Comparison of ENCODE assay signal across 29 cellular contexts in the genomic region with DNA sequence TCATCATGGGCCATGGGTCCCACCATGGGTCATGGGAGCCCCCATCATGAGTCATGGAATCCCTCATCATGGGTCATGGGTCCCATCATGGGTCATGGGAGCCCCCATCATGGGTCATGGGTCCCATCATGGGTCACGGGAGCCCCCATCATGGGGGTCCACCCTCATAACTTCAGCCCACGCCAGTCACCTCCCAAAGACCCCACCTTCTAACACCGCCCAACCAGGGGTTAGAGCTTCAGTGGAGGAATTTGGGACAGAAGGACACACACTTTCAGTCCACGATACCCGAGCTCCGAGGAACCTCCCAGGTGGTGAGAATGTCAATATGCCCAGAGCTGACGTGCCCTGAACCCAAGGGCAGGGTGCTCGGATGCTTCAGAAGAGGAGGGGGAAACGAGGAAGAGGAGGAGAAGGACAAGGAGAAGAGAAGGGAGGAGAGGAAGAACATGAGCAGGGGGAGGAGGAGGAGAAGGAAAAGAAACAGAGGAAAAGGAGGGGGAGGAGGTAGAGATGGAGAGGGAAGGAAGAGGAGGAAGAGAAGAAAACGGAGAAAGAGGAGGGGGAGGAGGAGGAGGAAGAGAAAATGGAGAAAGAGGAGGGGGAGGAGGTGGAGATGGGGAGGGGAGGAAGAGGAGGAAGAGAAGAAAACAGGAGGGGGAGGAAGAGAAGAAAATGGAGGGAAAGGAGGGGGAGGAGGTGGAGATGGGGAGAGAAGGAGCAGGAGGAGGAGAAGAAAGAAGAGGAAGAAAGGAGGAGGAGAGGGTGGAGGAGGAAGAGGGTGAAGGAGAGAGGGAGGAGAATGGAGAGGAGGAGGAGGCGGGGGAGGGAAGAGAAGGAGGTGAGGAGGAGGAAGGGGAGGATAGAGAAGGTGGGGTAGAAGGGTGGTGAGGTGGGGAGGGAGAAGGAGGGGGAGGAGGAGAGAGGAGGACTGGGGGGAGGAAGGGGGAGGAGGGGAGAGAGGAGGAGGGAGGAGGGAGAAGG. TPM values are rescaled to one million over a fixed set of nuclear protein-coding genes. Genes with fewer than 3 reads are reported as not detected.
A peak's percentile ranks its signal among the peaks of the same experiment; 100 is the strongest.
DNase-seq lines count a peak whose midpoint lies in the region; ATAC-seq and TF ChIP-seq lines count a peak whose summit lies in the region.
"Had no signal": no experiment of that assay in that cellular context is flagged by ENCODE, and none has a peak within 500 bp of the region (broad histone marks: within the 10 kb centered on the region; RNA-seq: fewer than 3 reads in every experiment).

No MANE protein-coding gene starts in this region.

- intact Hi-C loops in posterior vena cava (cut with DNase I), result no loop called here

- H3K9me3 ChIP-seq in HAP-1, result no peaks in the 10 kb centered on the region
- H3K9me3 ChIP-seq: psoas muscle, thyroid gland had no signal

- H3K27ac Mint-ChIP-seq in T-helper 2 cell treated with Interferon-gamma antibody and Interleukin-4, amounts not matched to agents 5 μg/mL and 100 μg/mL, for 36 hours, result peak overlapping the region; percentile 69
- no peak overlapping the region for H3K27ac Mint-ChIP-seq in endothelial cell (ENCODE audit: unreplicated experiment)

- no peaks in the 10 kb centered on the region for H3K27me3 ChIP-seq in HAP-1 (ENCODE audit: low read depth)
- H3K27me3 ChIP-seq: adrenal gland, heart right ventricle, neutrophil, sigmoid colon, stomach, thyroid gland had no signal

- no peak overlapping the region for H3K4me3 Mint-ChIP-seq in T-helper 2 cell treated with Interferon-gamma antibody and Interleukin-4, amounts not matched to agents 5 μg/mL and 100 μg/mL, for 36 hours
- H3K4me3 Mint-ChIP-seq in endothelial cell (ENCODE audit: unreplicated experiment), result peak overlapping the region; percentile 77
- H3K4me3 Mint-ChIP-seq: brain; CD4-positive, CD25-positive, alpha-beta regulatory T cell had no signal

- in situ Hi-C loops in HAP-1 (cut with MboI; ENCODE audit: low sequenced_read_pairs), result no loop called here

- H3K4me1 ChIP-seq in HAP-1, result peaks cover 4% of the 10 kb centered on the region; the same call in 1 of the 2 replicates
- H3K4me1 ChIP-seq: adrenal gland, psoas muscle, sigmoid colon, stomach, thyroid gland had no signal

- no peaks in the 10 kb centered on the region for H3K36me3 ChIP-seq in HAP-1 (replicated peaks)
- H3K36me3 ChIP-seq: adrenal gland had no signal

- H3K9me3 Mint-ChIP-seq in T-helper 2 cell treated with Interferon-gamma antibody and Interleukin-4, amounts not matched to agents 5 μg/mL and 100 μg/mL, for 36 hours, result peaks cover 5% of the 10 kb centered on the region
- H3K9me3 Mint-ChIP-seq in endothelial cell (ENCODE audit: unreplicated experiment), result no peaks in the 10 kb centered on the region

- H3K4me3 ChIP-seq in HAP-1, result no peak overlapping the region
- H3K4me3 ChIP-seq: adrenal gland, heart right ventricle, psoas muscle, sigmoid colon, stomach, thyroid gland had no signal

- no peak for DNase-seq in T-helper 2 cell treated with Interferon-gamma antibody and Interleukin-4, amounts not matched to agents 5 μg/mL and 100 μg/mL, for 36 hours (ENCODE audit: low spot score)
- DNase-seq in T-helper 2 cell (no peak), endothelial cell (ENCODE audit: low spot score) (no peak), posterior vena cava (ENCODE audit: low spot score) (peak; percentile 40), pons (ENCODE audit: low spot score) (no peak), HAP-1 (ENCODE audit: low spot score in 2 of 2) (no peak)
- DNase-seq in stimulated activated CD4-positive, alpha-beta T cell treated with anti-CD3 and anti-CD28 coated beads, Interleukin-12 subunit alpha, Interleukin-12 subunit beta, amount 100 ng/mL, for 4 hours, result no peak
- DNase-seq: 8988T; activated CD4-positive, alpha-beta T cell treated with anti-CD3 and anti-CD28 coated beads, Interleukin-2, amount 50 U/mL, for 1 hour; activated CD8-positive, alpha-beta memory T cell treated with anti-CD3 and anti-CD28 coated beads, Interleukin-2, amount 50 U/mL, for 48 hours; activated effector memory CD4-positive, alpha-beta T cell treated with Interleukin-2 at 50 U/mL for 16 hours; adrenal gland; CD4-positive, CD25-positive, alpha-beta regulatory T cell; effector CD8-positive, alpha-beta T cell; foreskin fibroblast; heart right ventricle; IMR-90; NCI-H1048; NCI-H1694; NCI-H510A treated with DMSO at 0.1 percent for 48 hours; sigmoid colon; stimulated activated CD4-positive, alpha-beta T cell treated with anti-CD3 and anti-CD28 coated beads, Interleukin-15, amount 100 ng/mL, for 24 hours; stomach; thyroid gland had no signal

- no peaks in the 10 kb centered on the region for H3K27me3 Mint-ChIP-seq in T-helper 2 cell treated with Interferon-gamma antibody and Interleukin-4, amounts not matched to agents 5 μg/mL and 100 μg/mL, for 36 hours (ENCODE audit: low read depth)
- H3K27me3 Mint-ChIP-seq in endothelial cell (ENCODE audit: unreplicated experiment), result peaks cover 15% of the 10 kb centered on the region
- H3K27me3 Mint-ChIP-seq: brain; CD4-positive, CD25-positive, alpha-beta regulatory T cell had no signal

- TF ChIP-seq CTCF in endothelial cell (IDR thresholded peaks at IDR 0.05; ENCODE audit: unreplicated experiment), result no peak

- H3K36me3 Mint-ChIP-seq in T-helper 2 cell treated with Interferon-gamma antibody and Interleukin-4, amounts not matched to agents 5 μg/mL and 100 μg/mL, for 36 hours (ENCODE audit: low read depth), result peaks cover 48% of the 10 kb centered on the region
- peaks cover 7% of the 10 kb centered on the region for H3K36me3 Mint-ChIP-seq in endothelial cell (ENCODE audit: low read depth, unreplicated experiment)

- ATAC-seq in HG02798 (IDR thresholded peaks at IDR 0.05; ENCODE audit: poor library complexity, unreplicated experiment), result peak; percentile 37

- H3K4me1 Mint-ChIP-seq in T-helper 2 cell treated with Interferon-gamma antibody and Interleukin-4, amounts not matched to agents 5 μg/mL and 100 μg/mL, for 36 hours (ENCODE audit: low read depth), result peaks cover 5% of the 10 kb centered on the region
- peaks cover 2% of the 10 kb centered on the region for H3K4me1 Mint-ChIP-seq in endothelial cell (ENCODE audit: unreplicated experiment)
- H3K4me1 Mint-ChIP-seq: brain had no signal

RNA-seq across cellular contexts. Expression of a gene that starts 17.7 kb away (rescaled TPM):
- total RNA-seq in endothelial cell (ENCODE audit: unreplicated experiment) (0.97 TPM), posterior vena cava (1 to 10 TPM; 5.4 to 5.6 TPM)
- total RNA-seq: Daoy, IMR-90 had no signal

RNA-seq across cellular contexts. Expression of a gene that starts 37.6 kb away (rescaled TPM):
- 488 TPM for total RNA-seq in endothelial cell (ENCODE audit: unreplicated experiment)
- 100 to 1,000 TPM; 204 to 218 TPM for total RNA-seq in posterior vena cava
